20 cellular contexts compared by ENCODE assay signal in genomic region chr10:69738071-69738470, GRCh38.
"Had no signal": no experiment of that assay in that cellular context is flagged by ENCODE, and none has a peak within 500 bp of the region (broad histone marks: within the 10 kb centered on the region; RNA-seq: fewer than 3 reads in every experiment).

No MANE protein-coding gene starts in this region.

- DNase-seq: activated B cell treated with CpG ODN at 0.5 μM for 24 hours; activated CD4-positive, alpha-beta T cell treated with anti-CD3 and anti-CD28 coated beads for 36 hours; activated CD4-positive, alpha-beta T cell treated with anti-CD3 and anti-CD28 coated beads, Interleukin-2, amount 50 U/mL, for 4 hours; activated CD8-positive, alpha-beta memory T cell treated with anti-CD3 and anti-CD28 coated beads, Interleukin-2, amount 50 U/mL, for 48 hours; activated naive CD4-positive, alpha-beta T cell treated with anti-CD3 and anti-CD28 coated beads, Interleukin-2, amount 10 ng/mL, durations not matched to agents 7 days and 5 days; activated T-cell treated with anti-CD3 and anti-CD28 coated beads, Interleukin-2, amount 50 U/mL, for 4 hours; effector memory CD4-positive, alpha-beta T cell; foreskin melanocyte; glutamatergic neuron; hypothalamus; lower lobe of right lung; psoas muscle; stimulated activated CD4-positive, alpha-beta T cell treated with anti-CD3 and anti-CD28 coated beads, Interleukin-12 subunit alpha, Interleukin-12 subunit beta, amount 100 ng/mL, for 4 hours; SW 1271; T-helper 17 cell; uterus had no signal

- ATAC-seq: activated CD4-positive, alpha-beta T cell treated with anti-CD3 and anti-CD28 coated beads for 36 hours; activated T-cell treated with anti-CD3 and anti-CD28 coated beads, Interleukin-2, amount 50 U/mL, for 4 hours; lower lobe of right lung; naive thymus-derived CD8-positive, alpha-beta T cell; T-helper 17 cell had no signal

- H3K36me3 ChIP-seq: lower lobe of right lung, neural progenitor cell, tibial nerve, uterus had no signal

- H3K27ac ChIP-seq: lower lobe of right lung, neural progenitor cell, psoas muscle, tibial nerve, uterus had no signal

- H2AFZ ChIP-seq: neural progenitor cell had no signal

- FAIRE-seq: colon had no signal

- H3K9ac ChIP-seq: neural progenitor cell had no signal

- H3K27me3 ChIP-seq: neural progenitor cell, tibial nerve, uterus had no signal

- H3K4me1 ChIP-seq: lower lobe of right lung, uterus had no signal

- H3K4me3 ChIP-seq: lower lobe of right lung, neural progenitor cell, psoas muscle, tibial nerve, uterus had no signal

- H3K4me2 ChIP-seq: neural progenitor cell had no signal

- H3K9me3 ChIP-seq: lower lobe of right lung, psoas muscle, tibial nerve, uterus had no signal
